1 cellular context compared by ENCODE assay signal in genomic region chr19:49773663-49774305, GRCh38.
TF ChIP-seq lines count a peak whose summit lies in the region.

No MANE protein-coding gene starts in this region.

TF ChIP-seq in HepG2, 621 proteins besides CTCF, POLR2A, EP300 and RAD21:
- TF ChIP-seq E2F2 (CRISPR knock-in tag; IDR thresholded peaks at IDR 0.05; ENCODE audit: borderline replicate concordance) (no peak), IRX3 (CRISPR knock-in tag; IDR thresholded peaks at IDR 0.05; ENCODE audit: borderline replicate concordance, low read depth) (no peak), ZNF460 (CRISPR knock-in tag; IDR thresholded peaks at IDR 0.05; ENCODE audit: borderline replicate concordance) (no peak), ZNF75D (CRISPR knock-in tag; IDR thresholded peaks at IDR 0.05; ENCODE audit: borderline replicate concordance) (no peak), PCBP2 (optimal IDR thresholded peaks at IDR 0.05; ENCODE audit: low read depth, low read length, poor library complexity, severe bottlenecking) (no peak), ZNF768 (CRISPR knock-in tag; IDR thresholded peaks at IDR 0.05) (no peak), ZNF207 (IDR thresholded peaks at IDR 0.05; ENCODE audit: borderline replicate concordance) (no peak), SALL1 (CRISPR knock-in tag; IDR thresholded peaks at IDR 0.05) (no peak), FOXO4 (CRISPR knock-in tag; conservative IDR thresholded peaks at IDR 0.05) (no peak), MAFK (conservative IDR thresholded peaks at IDR 0.05 in 1 of 2, IDR thresholded peaks at IDR 0.05 in 1 of 2; ENCODE audit: low read length in 2 of 2) (no peak), ISX (CRISPR knock-in tag; conservative IDR thresholded peaks at IDR 0.05) (no peak)
- TF ChIP-seq, protein P1, sequence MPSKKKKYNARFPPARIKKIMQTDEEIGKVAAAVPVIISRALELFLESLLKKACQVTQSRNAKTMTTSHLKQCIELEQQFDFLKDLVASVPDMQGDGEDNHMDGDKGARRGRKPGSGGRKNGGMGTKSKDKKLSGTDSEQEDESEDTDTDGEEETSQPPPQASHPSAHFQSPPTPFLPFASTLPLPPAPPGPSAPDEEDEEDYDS (CRISPR knock-in tag; IDR thresholded peaks at IDR 0.05), result no peak
TF ChIP-seq in HepG2: peak in this region for 0.
